In the genomic region with DNA sequence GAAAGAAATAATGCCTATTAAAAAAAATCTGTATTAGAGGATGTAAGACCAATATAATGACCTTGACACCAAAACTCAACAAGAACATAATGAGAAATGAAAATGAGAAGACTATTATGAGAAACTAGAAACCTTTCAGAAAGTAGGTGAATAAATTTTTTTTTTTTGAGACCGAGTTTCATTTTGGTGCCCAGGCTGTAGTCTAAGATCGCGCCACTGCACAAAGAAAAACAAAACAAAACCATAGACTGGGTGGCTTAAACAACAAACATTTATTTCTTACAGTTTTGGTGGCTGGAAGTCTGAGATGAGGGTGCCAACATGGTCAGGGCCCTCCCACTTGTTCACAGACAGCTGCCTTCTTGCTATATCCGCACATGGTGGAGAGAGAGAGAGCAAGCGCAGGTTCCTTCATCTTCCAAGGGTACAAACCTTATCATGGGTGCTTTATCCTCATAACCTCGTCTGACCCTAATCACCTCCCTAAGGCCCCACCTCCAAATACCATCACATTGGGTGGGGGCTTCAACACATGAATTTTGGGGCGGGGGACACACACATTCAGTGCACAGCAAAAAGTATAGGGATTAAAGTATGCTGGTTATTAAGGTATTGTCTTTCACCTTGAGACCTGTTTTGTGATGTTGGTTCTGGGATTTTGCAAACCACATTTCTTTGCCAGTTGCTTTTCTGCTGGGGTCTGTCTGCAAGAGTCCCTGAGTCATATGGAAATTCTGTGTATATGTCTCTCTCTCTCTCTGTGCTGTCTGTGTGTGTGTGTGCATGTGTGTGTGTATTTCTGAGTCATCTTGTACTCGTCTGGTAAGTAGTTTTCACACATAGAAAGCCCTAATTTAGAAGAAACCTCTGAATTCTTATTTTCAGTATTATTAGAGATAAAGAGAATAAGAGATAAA, we compare ENCODE assay signal across 8 cellular contexts. TPM values are rescaled to one million over a fixed set of nuclear protein-coding genes. Genes with fewer than 3 reads are reported as not detected.
DNase-seq lines count a peak whose midpoint lies in the region; ATAC-seq and TF ChIP-seq lines count a peak whose summit lies in the region.

No MANE protein-coding gene starts in this region.

- ATAC-seq in GM18867 (IDR thresholded peaks at IDR 0.05; ENCODE audit: unreplicated experiment) (peak; percentile 76), HG02759 (IDR thresholded peaks at IDR 0.05; ENCODE audit: unreplicated experiment) (peak; percentile 82)

- no peaks in the 10 kb centered on the region for H3K4me1 ChIP-seq in esophagus squamous epithelium

- H3K9me3 ChIP-seq in esophagus squamous epithelium: no peaks in the 10 kb centered on the region

- TF ChIP-seq POLR2A in esophagus squamous epithelium (IDR thresholded peaks at IDR 0.05): no peak

- H3K4me3 ChIP-seq in esophagus squamous epithelium: no peak overlapping the region

- TF ChIP-seq CTCF in esophagus squamous epithelium (IDR thresholded peaks at IDR 0.05): no peak

- 65 to 67% methylated on average over 8 of the region's 8 CpGs for WGBS in esophagus squamous epithelium, 2 donors

- no peaks in the 10 kb centered on the region for H3K27me3 ChIP-seq in esophagus squamous epithelium

- no peak overlapping the region for H3K27ac ChIP-seq in esophagus squamous epithelium

- intact Hi-C loops in esophagus squamous epithelium (cut with DNase I): no loop called here

- DNase-seq in RPMI7951 (ENCODE audit: low read depth) (peak; percentile 45), fibroblast of gingiva (ENCODE audit: low read depth) (peak; percentile 6), NCI-H187 (lab: John Stamatoyannopoulos, UW) (no peak), NCI-H446 treated with DMSO at 0.1 percent for 48 hours (lab: John Stamatoyannopoulos, UW) (no peak), GM03348 (ENCODE audit: low spot score) (no peak), esophagus squamous epithelium (lab: John Stamatoyannopoulos, UW) (no peak)

- H3K36me3 ChIP-seq in esophagus squamous epithelium: no peaks in the 10 kb centered on the region

RNA-seq across cellular contexts. Expression of a gene that starts 26.2 kb away (rescaled TPM):
- total RNA-seq in RPMI7951 (2014; rRNA removed; shearing (Covaris generic)): 35.1 and 52.3 TPM in 2 replicates
- total RNA-seq in esophagus squamous epithelium: 10 to 100 TPM in 3 of 4 donors, 1 to 10 TPM in 1; 7.7 to 22.5 (median 17.8) TPM

RNA-seq across cellular contexts. Expression of a gene that starts 26.3 kb away (rescaled TPM):
- total RNA-seq in RPMI7951 (2014; rRNA removed; shearing (Covaris generic)): 58.3 and 58.8 TPM in 2 replicates
- total RNA-seq in esophagus squamous epithelium: 10 to 100 TPM; 31.2 to 59.1 (median 40.0) TPM

Comparison
In these comparisons a context has a peak if more than half of its experiments do, and no peak if none do; other contexts are left out.
1. DNase-seq: peak in RPMI7951 (single experiment) and fibroblast of gingiva (single experiment); none in NCI-H187 (0 of 2), NCI-H446 treated with DMSO at 0.1 percent for 48 hours (single experiment), GM03348 (single experiment) and esophagus squamous epithelium (single experiment).